1 cellular context compared by ENCODE assay signal in the genomic region with DNA sequence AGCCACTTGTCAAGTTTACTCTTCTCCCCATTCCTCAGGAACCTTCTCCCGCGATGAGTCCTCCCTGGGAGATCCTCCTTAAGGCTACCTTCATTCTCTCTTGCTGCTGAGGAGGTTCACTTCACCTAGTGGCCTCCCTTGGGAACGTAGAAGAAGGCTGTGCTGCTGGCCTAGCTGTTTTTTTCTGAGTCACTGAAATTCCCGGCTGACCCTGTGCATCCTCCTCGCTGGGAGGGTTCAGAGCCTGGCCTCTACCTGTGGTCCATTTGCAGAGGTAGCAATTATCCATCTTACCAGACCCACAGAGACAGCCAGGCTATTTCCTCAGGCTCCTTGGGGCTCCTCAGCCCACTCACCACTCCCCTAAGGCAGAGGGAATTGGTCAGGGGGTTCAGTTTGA.
TF ChIP-seq lines count a peak whose summit lies in the region.

No MANE protein-coding gene starts in this region.

TF ChIP-seq in K562, 482 proteins besides CTCF, POLR2A, EP300 and RAD21:
- TF ChIP-seq NR2C1 (IDR thresholded peaks at IDR 0.05) (no peak), NR2C1 (tag; IDR thresholded peaks at IDR 0.05) (no peak), ZNF263 (CRISPR knock-in tag; IDR thresholded peaks at IDR 0.05; ENCODE audit: borderline replicate concordance) (peak; percentile 52; the same call in 1 of the 2 replicates), MAFK (IDR thresholded peaks at IDR 0.05; ENCODE audit: low read length) (no peak), RAD51 (IDR thresholded peaks at IDR 0.05; ENCODE audit: borderline replicate concordance, low read depth) (no peak), SREBF2 (CRISPR knock-in tag; IDR thresholded peaks at IDR 0.05) (no peak)
- TF ChIP-seq, protein P1, sequence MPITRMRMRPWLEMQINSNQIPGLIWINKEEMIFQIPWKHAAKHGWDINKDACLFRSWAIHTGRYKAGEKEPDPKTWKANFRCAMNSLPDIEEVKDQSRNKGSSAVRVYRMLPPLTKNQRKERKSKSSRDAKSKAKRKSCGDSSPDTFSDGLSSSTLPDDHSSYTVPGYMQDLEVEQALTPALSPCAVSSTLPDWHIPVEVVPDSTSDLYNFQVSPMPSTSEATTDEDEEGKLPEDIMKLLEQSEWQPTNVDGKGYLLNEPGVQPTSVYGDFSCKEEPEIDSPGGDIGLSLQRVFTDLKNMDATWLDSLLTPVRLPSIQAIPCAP (CRISPR knock-in tag; IDR thresholded peaks at IDR 0.05; ENCODE audit: borderline replicate concordance), result no peak
- TF ChIP-seq, protein P2, sequence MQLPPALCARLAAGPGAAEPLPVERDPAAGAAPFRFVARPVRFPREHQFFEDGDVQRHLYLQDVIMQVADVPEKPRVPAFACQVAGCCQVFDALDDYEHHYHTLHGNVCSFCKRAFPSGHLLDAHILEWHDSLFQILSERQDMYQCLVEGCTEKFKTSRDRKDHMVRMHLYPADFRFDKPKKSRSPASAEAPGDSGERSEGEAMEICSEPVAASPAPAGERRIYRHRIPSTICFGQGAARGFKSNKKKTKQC (CRISPR knock-in tag; IDR thresholded peaks at IDR 0.05), result no peak
